8 cellular contexts compared by ENCODE assay signal in genomic region chr1:212035123-212035834, GRCh38. TPM values are rescaled to one million over a fixed set of nuclear protein-coding genes. Genes with fewer than 3 reads are reported as not detected.
DNase-seq lines count a peak whose midpoint lies in the region; ATAC-seq lines count a peak whose summit lies in the region.

Gene DTL, plus strand, starts transcription at chr1:212035748. Its CDS starts 143 bp downstream, at chr1:212035891.
Gene INTS7, minus strand, starts transcription at chr1:212035557. Its CDS starts 120 bp downstream, at chr1:212035437.

- ATAC-seq in GM19025 (IDR thresholded peaks at IDR 0.05; ENCODE audit: low read depth, unreplicated experiment) (peak; percentile 69), HG03342 (IDR thresholded peaks at IDR 0.05; ENCODE audit: unreplicated experiment) (peak; percentile 79)

- DNase-seq in AG20443 (ENCODE audit: low spot score), result peak; percentile 99
- DNase-seq in NCI-H345 treated with DMSO at 0.1 percent for 48 hours (lab: John Stamatoyannopoulos, UW; ENCODE audit: unreplicated experiment), result peak; percentile 99
- DNase-seq in activated CD4-positive, CD25-positive, alpha-beta regulatory T cell (lab: John Stamatoyannopoulos, UW), result peak; percentile 85 to 97 (median 95)
- peak; percentile 99 for DNase-seq in central memory CD4-positive, alpha-beta T cell
- DNase-seq in immature natural killer cell, result peak; percentile 99
- peak; percentile 99 for DNase-seq in smooth muscle cell of the brain vasculature (ENCODE audit: low read depth, low spot score)

- H3K36me3 Mint-ChIP-seq in immature natural killer cell, result no peaks in the 10 kb centered on the region

- H3K27me3 Mint-ChIP-seq in immature natural killer cell (ENCODE audit: low read depth in 3 of 3), result peaks cover 7 to 12% (median 8%) of the 10 kb centered on the region in 3 donors

- peak within 1 kb of the TSS; percentile 87 to 96 (median 91) for H3K27ac Mint-ChIP-seq in immature natural killer cell

- peak within 1 kb of the TSS; percentile 91 to 100 (median 98) for H3K4me3 Mint-ChIP-seq in immature natural killer cell

- H3K4me1 Mint-ChIP-seq in immature natural killer cell, result peaks cover 42 to 62% of the 10 kb centered on the region in 2 donors

- no peaks in the 10 kb centered on the region for H3K9me3 Mint-ChIP-seq in immature natural killer cell

RNA-seq across cellular contexts. Expression of gene DTL, which starts in this region (rescaled TPM):
- 1 to 10 TPM; 1.4 to 3.5 (median 3.1) TPM for polyA plus RNA-seq in immature natural killer cell

RNA-seq across cellular contexts. Expression of gene INTS7, which starts in this region (rescaled TPM):
- polyA plus RNA-seq in immature natural killer cell, result 10 to 100 TPM; 16.6 to 17.3 (median 17.0) TPM

Comparison
In these comparisons a context has a peak if more than half of its experiments do, and no peak if none do; other contexts are left out.
1. Peak in every context shown above with its lines: DNase-seq and ATAC-seq.